1 cellular context compared by ENCODE assay signal in genomic region chr11:64918056-64918455, GRCh38.
A peak's percentile ranks its signal among the peaks of the same experiment; 100 is the strongest.
TF ChIP-seq lines count a peak whose summit lies in the region.

No MANE protein-coding gene starts in this region.

TF ChIP-seq in GM12878, 131 proteins besides CTCF, POLR2A, EP300 and RAD21:
- TF ChIP-seq ZNF274 (IDR thresholded peaks at IDR 0.05; ENCODE audit: insufficient read depth, insufficient read length) (no peak), TCF12 (IDR thresholded peaks at IDR 0.05; ENCODE audit: low read depth, low read length) (no peak), SP1 (IDR thresholded peaks at IDR 0.05; ENCODE audit: low read depth, low read length) (no peak), E4F1 (IDR thresholded peaks at IDR 0.05; ENCODE audit: borderline replicate concordance, partially characterized antibody) (no peak), USF2 (IDR thresholded peaks at IDR 0.05; ENCODE audit: borderline replicate concordance, low read depth, low read length) (no peak), IKZF2 (IDR thresholded peaks at IDR 0.05) (no peak), PML (IDR thresholded peaks at IDR 0.05; ENCODE audit: low read length) (no peak), SUPT20H (IDR thresholded peaks at IDR 0.05; ENCODE audit: borderline replicate concordance, control insufficient read depth, low read depth, low read length) (no peak), MEF2A (IDR thresholded peaks at IDR 0.05; ENCODE audit: insufficient read depth, low read depth, low read length) (no peak), CEBPZ (IDR thresholded peaks at IDR 0.05; ENCODE audit: low read depth, low read length) (no peak), ZBED1 (IDR thresholded peaks at IDR 0.05; ENCODE audit: borderline replicate concordance) (no peak), ATF2 (IDR thresholded peaks at IDR 0.05; ENCODE audit: low read length) (no peak), ATF7 (IDR thresholded peaks at IDR 0.05; ENCODE audit: low read depth) (peak; percentile 53)
- TF ChIP-seq, protein P1, sequence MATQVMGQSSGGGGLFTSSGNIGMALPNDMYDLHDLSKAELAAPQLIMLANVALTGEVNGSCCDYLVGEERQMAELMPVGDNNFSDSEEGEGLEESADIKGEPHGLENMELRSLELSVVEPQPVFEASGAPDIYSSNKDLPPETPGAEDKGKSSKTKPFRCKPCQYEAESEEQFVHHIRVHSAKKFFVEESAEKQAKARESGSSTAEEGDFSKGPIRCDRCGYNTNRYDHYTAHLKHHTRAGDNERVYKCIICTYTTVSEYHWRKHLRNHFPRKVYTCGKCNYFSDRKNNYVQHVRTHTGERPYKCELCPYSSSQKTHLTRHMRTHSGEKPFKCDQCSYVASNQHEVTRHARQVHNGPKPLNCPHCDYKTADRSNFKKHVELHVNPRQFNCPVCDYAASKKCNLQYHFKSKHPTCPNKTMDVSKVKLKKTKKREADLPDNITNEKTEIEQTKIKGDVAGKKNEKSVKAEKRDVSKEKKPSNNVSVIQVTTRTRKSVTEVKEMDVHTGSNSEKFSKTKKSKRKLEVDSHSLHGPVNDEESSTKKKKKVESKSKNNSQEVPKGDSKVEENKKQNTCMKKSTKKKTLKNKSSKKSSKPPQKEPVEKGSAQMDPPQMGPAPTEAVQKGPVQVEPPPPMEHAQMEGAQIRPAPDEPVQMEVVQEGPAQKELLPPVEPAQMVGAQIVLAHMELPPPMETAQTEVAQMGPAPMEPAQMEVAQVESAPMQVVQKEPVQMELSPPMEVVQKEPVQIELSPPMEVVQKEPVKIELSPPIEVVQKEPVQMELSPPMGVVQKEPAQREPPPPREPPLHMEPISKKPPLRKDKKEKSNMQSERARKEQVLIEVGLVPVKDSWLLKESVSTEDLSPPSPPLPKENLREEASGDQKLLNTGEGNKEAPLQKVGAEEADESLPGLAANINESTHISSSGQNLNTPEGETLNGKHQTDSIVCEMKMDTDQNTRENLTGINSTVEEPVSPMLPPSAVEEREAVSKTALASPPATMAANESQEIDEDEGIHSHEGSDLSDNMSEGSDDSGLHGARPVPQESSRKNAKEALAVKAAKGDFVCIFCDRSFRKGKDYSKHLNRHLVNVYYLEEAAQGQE (IDR thresholded peaks at IDR 0.05; ENCODE audit: low read depth, low read length), result peak; percentile 31; the same call in 1 of the 2 replicates
